Comparison of ENCODE assay signal across 8 cellular contexts in genomic region chr7:51366930-51367613, GRCh38. TPM values are rescaled to one million over a fixed set of nuclear protein-coding genes. Genes with fewer than 3 reads are reported as not detected.
DNase-seq lines count a peak whose midpoint lies in the region; ATAC-seq lines count a peak whose summit lies in the region.

No MANE protein-coding gene starts in this region.

- ATAC-seq in HG02852 (IDR thresholded peaks at IDR 0.05; ENCODE audit: unreplicated experiment) (peak; percentile 60), HG03108 (IDR thresholded peaks at IDR 0.05; ENCODE audit: unreplicated experiment) (no peak)

- DNase-seq in A172 (ENCODE audit: low spot score), result peak; percentile 54
- peak; percentile 82 for DNase-seq in GM03348 (ENCODE audit: low spot score)
- DNase-seq in NCI-H2227 (lab: John Stamatoyannopoulos, UW; ENCODE audit: unreplicated experiment), result peak; percentile 80
- peak; percentile 77 for DNase-seq in astrocyte of the hippocampus (ENCODE audit: low read depth, low spot score)
- peak; percentile 80 for DNase-seq in iPS DF 19.7 (ENCODE audit: low read depth, low spot score)
- peak; percentile 28 for DNase-seq in stimulated activated CD8-positive, alpha-beta memory T cell treated with anti-CD3 and anti-CD28 coated beads, Interleukin-4, amount 100 ng/mL, for 48 hours

RNA-seq across cellular contexts. Expression of gene COBL, which starts 50.5 kb away (rescaled TPM):
- 1.0 and 1.6 TPM in 2 replicates for total RNA-seq in A172 (2014; rRNA removed; shearing (Covaris generic))

Comparison
In these comparisons a context has a peak if more than half of its experiments do, and no peak if none do; other contexts are left out.
1. DNase-seq: peak in every context shown above with its lines; median percentile 82 in GM03348; 80 in NCI-H2227; 80 in iPS DF 19.7; 77 in astrocyte of the hippocampus; 54 in A172; 28 in stimulated activated CD8-positive, alpha-beta memory T cell treated with anti-CD3 and anti-CD28 coated beads, Interleukin-4, amount 100 ng/mL, for 48 hours.